In genomic region chrX:153417637-153418036, GRCh38 we compare ENCODE assay signal across 1 cellular context.
A peak's percentile ranks its signal among the peaks of the same experiment; 100 is the strongest.
TF ChIP-seq lines count a peak whose summit lies in the region.

No MANE protein-coding gene starts in this region.

TF ChIP-seq in HepG2, 621 proteins besides CTCF, POLR2A, EP300 and RAD21:
- TF ChIP-seq BCL6 (CRISPR knock-in tag; IDR thresholded peaks at IDR 0.05): no peak
- TF ChIP-seq ATF7 (IDR thresholded peaks at IDR 0.05): 0 out of 2 replicates have a peak, but pooled peaks have one; percentile 34
- TF ChIP-seq ATF7 (CRISPR knock-in tag; IDR thresholded peaks at IDR 0.05): no peak
- no peak for TF ChIP-seq IKZF4 (CRISPR knock-in tag; IDR thresholded peaks at IDR 0.05; ENCODE audit: borderline replicate concordance, low read depth, not compliant biosample characterization)
- TF ChIP-seq ZSCAN29 (CRISPR knock-in tag; conservative IDR thresholded peaks at IDR 0.05): no peak
- no peak for TF ChIP-seq ELF1 (CRISPR knock-in tag; IDR thresholded peaks at IDR 0.05)
